ENCODE assay signal across 19 cellular contexts in the genomic region with DNA sequence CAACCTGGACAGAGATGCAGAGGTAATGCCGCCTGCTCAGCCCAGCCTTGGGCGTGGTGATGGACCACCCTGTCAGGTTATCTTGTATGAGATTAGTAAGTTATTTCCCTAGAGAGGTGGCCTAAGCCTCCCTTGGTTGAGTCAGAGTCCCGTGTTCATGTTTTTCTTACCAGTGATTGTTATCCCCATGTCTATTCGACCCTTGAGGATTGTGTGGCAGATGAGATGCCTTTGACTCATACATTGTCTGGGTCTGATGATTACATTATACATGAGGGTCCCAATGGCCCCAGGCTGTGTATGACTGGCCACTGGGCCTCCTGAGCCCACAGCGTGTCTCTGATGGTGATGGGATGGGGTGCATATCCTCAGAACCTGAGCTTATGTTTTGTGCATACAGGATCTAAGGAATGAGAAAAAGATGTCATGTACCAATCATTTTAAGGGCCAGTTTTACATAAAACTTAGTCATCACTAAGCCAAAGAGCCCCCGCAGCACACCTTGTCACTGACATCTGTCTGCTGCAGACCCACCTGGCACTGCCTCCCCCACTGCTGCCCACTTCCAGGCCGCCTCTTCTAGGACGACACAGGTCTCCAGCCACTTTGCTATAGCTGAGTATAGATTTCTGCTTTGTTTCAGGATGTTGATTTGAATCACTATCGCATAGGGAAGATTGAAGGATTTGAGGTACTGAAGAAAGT. TPM values are rescaled to one million over a fixed set of nuclear protein-coding genes. Genes with fewer than 3 reads are reported as not detected.
A peak's percentile ranks its signal among the peaks of the same experiment; 100 is the strongest.
DNase-seq lines count a peak whose midpoint lies in the region; ATAC-seq and TF ChIP-seq lines count a peak whose summit lies in the region.
"Had no signal": no experiment of that assay in that cellular context is flagged by ENCODE, and none has a peak within 500 bp of the region (broad histone marks: within the 10 kb centered on the region; RNA-seq: fewer than 3 reads in every experiment).

No MANE protein-coding gene starts in this region.

- in situ Hi-C loops in GM23248 (cut with MboI): no loop called here

- H3K36me3 ChIP-seq in GM23248 (ENCODE audit: low read depth): no peaks in the 10 kb centered on the region
- peaks cover 31% of the 10 kb centered on the region for H3K36me3 ChIP-seq in skeletal muscle satellite cell (ENCODE audit: insufficient read depth, low read length)
- H3K36me3 ChIP-seq: neural progenitor cell had no signal

- no peak for TF ChIP-seq CTCF in activated B cell treated with CpG ODN at 0.5 μM for 24 hours (IDR thresholded peaks at IDR 0.05)
- no peak for TF ChIP-seq CTCF in fibroblast of pulmonary artery (IDR thresholded peaks at IDR 0.05; ENCODE audit: low read length, missing control alignments)

- H3K27me3 ChIP-seq in GM23248 (replicated peaks; ENCODE audit: insufficient read depth) (no peaks in the 10 kb centered on the region), skeletal muscle satellite cell (ENCODE audit: control insufficient read depth, insufficient read depth, low read length) (no peaks in the 10 kb centered on the region)
- H3K27me3 ChIP-seq: heart right ventricle, neural progenitor cell had no signal

- H3K9ac ChIP-seq in GM23248 (no peak overlapping the region), skeletal muscle satellite cell (ENCODE audit: low read depth, low read length) (no peak overlapping the region)
- H3K9ac ChIP-seq: neural progenitor cell, SK-N-SH had no signal

- H3K4me3 ChIP-seq in GM23248: no peak overlapping the region
- H3K4me3 ChIP-seq in fibroblast of pulmonary artery (replicated peaks; ENCODE audit: low read depth, low read length): no peak overlapping the region
- no peak overlapping the region for H3K4me3 ChIP-seq in skeletal muscle satellite cell (ENCODE audit: low read length)
- H3K4me3 ChIP-seq: GM12878, heart right ventricle, neural progenitor cell had no signal

- H3K4me3 Mint-ChIP-seq in activated B cell treated with CpG ODN at 0.5 μM for 24 hours: no peak overlapping the region
- H3K4me3 Mint-ChIP-seq: IgD-negative memory B cell, neural progenitor cell had no signal

- H2AFZ ChIP-seq in GM23248: no peak overlapping the region
- H2AFZ ChIP-seq: neural progenitor cell had no signal

- CTCF ChIA-PET in activated B cell treated with CpG ODN at 0.5 μM for 24 hours (lab: Charles Lee): no interaction called here

- H3K4me2 ChIP-seq in GM23248 (ENCODE audit: unreplicated experiment): peak overlapping the region; percentile 15
- H3K4me2 ChIP-seq in skeletal muscle satellite cell (ENCODE audit: low read length): peak overlapping the region; percentile 37
- H3K4me2 ChIP-seq: neural progenitor cell, SK-N-SH had no signal

- H3K9me3 ChIP-seq in GM23248 (ENCODE audit: low read depth) (no peaks in the 10 kb centered on the region), skeletal muscle satellite cell (replicated peaks; ENCODE audit: low read length) (no peaks in the 10 kb centered on the region)
- H3K9me3 ChIP-seq: heart right ventricle, SK-N-SH had no signal

- H3K36me3 Mint-ChIP-seq in activated B cell treated with CpG ODN at 0.5 μM for 24 hours (ENCODE audit: low read depth): peaks cover 73% of the 10 kb centered on the region

- no peak overlapping the region for H3K27ac Mint-ChIP-seq in activated B cell treated with CpG ODN at 0.5 μM for 24 hours
- H3K27ac Mint-ChIP-seq: neural progenitor cell had no signal

- H4K20me1 ChIP-seq in GM23248 (ENCODE audit: insufficient read depth): no peaks in the 10 kb centered on the region

- H3K79me2 ChIP-seq in GM23248 (ENCODE audit: insufficient read depth): 0 out of 2 replicates have a peak, but pooled peaks cover under 1% of the 10 kb centered on the region

- H3K9me3 Mint-ChIP-seq in activated B cell treated with CpG ODN at 0.5 μM for 24 hours: no peaks in the 10 kb centered on the region
- H3K9me3 Mint-ChIP-seq: IgD-negative memory B cell, neural progenitor cell had no signal

- H3K4me1 ChIP-seq in GM23248 (ENCODE audit: insufficient read depth) (peaks cover 45% of the 10 kb centered on the region), skeletal muscle satellite cell (ENCODE audit: control insufficient read depth, insufficient read depth, low read length) (peaks cover 44% of the 10 kb centered on the region)
- H3K4me1 ChIP-seq: neural progenitor cell had no signal

- intact Hi-C loops in activated B cell treated with CpG ODN at 0.5 μM for 24 hours (cut with micrococcal nuclease): loop anchor here (10.0 kb wide), 1 partner anchor 457 kb away; no protein-coding TSS in a partner anchor

- H3K27me3 Mint-ChIP-seq in activated B cell treated with CpG ODN at 0.5 μM for 24 hours: no peaks in the 10 kb centered on the region
- H3K27me3 Mint-ChIP-seq: IgD-negative memory B cell had no signal

- WGBS in GM23248 (ENCODE audit: low coverage in 1 of 2, low lambda C conversion rate in 2 of 2, missing lambda C conversion rate in 2 of 2), 2 experiments: 52 to 59% methylated on average over 9 of the region's 9 CpGs

- peak; percentile 68 for DNase-seq in GM23248
- no peak for DNase-seq in activated B cell treated with CpG ODN at 0.5 μM for 24 hours
- DNase-seq in fibroblast of pulmonary artery (ENCODE audit: low read depth): peak; percentile 37
- DNase-seq in NCI-H2171 (lab: John Stamatoyannopoulos, UW): no peak
- DNase-seq: activated CD4-positive, alpha-beta T cell treated with anti-CD3 and anti-CD28 coated beads for 4 hours; activated CD8-positive, alpha-beta memory T cell treated with anti-CD3 and anti-CD28 coated beads, Interleukin-2, amount 50 U/mL, for 4 hours; activated naive CD4-positive, alpha-beta T cell treated with Interleukin-2 at 50 U/mL for 16 hours; GDM1; heart right ventricle; NCI-H2107; NCI-H526; retina; SK-N-SH had no signal

- H3F3A ChIP-seq in GM23248 (ENCODE audit: insufficient read depth): peaks cover 40% of the 10 kb centered on the region

- no peaks in the 10 kb centered on the region for H3K9me2 ChIP-seq in GM23248 (ENCODE audit: insufficient read depth)
- H3K9me2 ChIP-seq: SK-N-SH had no signal

- peaks cover 16% of the 10 kb centered on the region for H3K4me1 Mint-ChIP-seq in activated B cell treated with CpG ODN at 0.5 μM for 24 hours

- H3K27ac ChIP-seq in GM23248: no peak overlapping the region
- H3K27ac ChIP-seq: heart right ventricle, neural progenitor cell had no signal

- peak; percentile 81 for ATAC-seq in activated B cell treated with CpG ODN at 0.5 μM for 24 hours (ENCODE audit: low read depth)
- no peak for ATAC-seq in GM21723 (IDR thresholded peaks at IDR 0.05; ENCODE audit: unreplicated experiment)
- no peak for ATAC-seq in HG03442 (IDR thresholded peaks at IDR 0.05; ENCODE audit: unreplicated experiment)
- ATAC-seq: GM12878, heart right ventricle had no signal

- POLR2A ChIA-PET in activated B cell treated with CpG ODN at 0.5 μM for 24 hours (lab: Charles Lee): interaction anchor here (1.6 kb wide), 1 partner anchor 56 kb away, joined by 4 read pairs; the partner anchor contains the start of gene MTERF4

RNA-seq across cellular contexts. Expression of gene PPP1R7, which starts 7.7 kb away (rescaled TPM):
- 44.6 and 53.1 TPM in 2 replicates for total RNA-seq in GM23248 (2014; rRNA removed; shearing (Covaris generic))
- 107 and 110 TPM in 2 replicates for polyA plus RNA-seq in GM23248 (2016; fragmentation: Nextera tagmentation; extraction: Ambion mirVana)
- total RNA-seq in activated B cell treated with CpG ODN at 0.5 μM for 24 hours: 72.0 and 74.5 TPM in 2 replicates
- 59.6 and 78.1 TPM in 2 replicates for total RNA-seq in skeletal muscle satellite cell (2012; rRNA removed)

RNA-seq across cellular contexts. Expression of gene PASK, which starts 8.7 kb away (rescaled TPM):
- 0.38 and 2.1 TPM in 2 replicates for total RNA-seq in GM23248 (2014; rRNA removed; shearing (Covaris generic))
- 0.56 and 0.91 TPM in 2 replicates for polyA plus RNA-seq in GM23248 (2016; fragmentation: Nextera tagmentation; extraction: Ambion mirVana)
- 113 and 150 TPM in 2 replicates for total RNA-seq in activated B cell treated with CpG ODN at 0.5 μM for 24 hours
- 5.7 and 9.4 TPM in 2 replicates for total RNA-seq in skeletal muscle satellite cell (2012; rRNA removed)

RNA-seq across cellular contexts. Expression of gene ANO7, which starts 30.5 kb away (rescaled TPM):
- total RNA-seq in GM23248 (2014; rRNA removed; shearing (Covaris generic)): 0.22 and 0.38 TPM in 2 replicates
- 2.6 TPM in 2 replicates for polyA plus RNA-seq in GM23248 (2016; fragmentation: Nextera tagmentation; extraction: Ambion mirVana)
- 1.2 and 1.5 TPM in 2 replicates for total RNA-seq in activated B cell treated with CpG ODN at 0.5 μM for 24 hours
- total RNA-seq in skeletal muscle satellite cell (2012; rRNA removed): 2.0 and 3.1 TPM in 2 replicates
- polyA plus RNA-seq: IgD-negative memory B cell had no signal

RNA-seq across cellular contexts. Expression of gene MTERF4, which starts 55.9 kb away (rescaled TPM):
- 21.0 and 39.8 TPM in 2 replicates for total RNA-seq in GM23248 (2014; rRNA removed; shearing (Covaris generic))
- 15.1 and 15.8 TPM in 2 replicates for polyA plus RNA-seq in GM23248 (2016; fragmentation: Nextera tagmentation; extraction: Ambion mirVana)
- 99.7 and 122 TPM in 2 replicates for total RNA-seq in activated B cell treated with CpG ODN at 0.5 μM for 24 hours
- total RNA-seq in skeletal muscle satellite cell (2012; rRNA removed): 16.2 and 23.6 TPM in 2 replicates

Comparison
In these comparisons a context has a peak if more than half of its experiments do, and no peak if none do; other contexts are left out.
1. DNase-seq: peak in GM23248 (single experiment) and fibroblast of pulmonary artery (single experiment); none in activated B cell treated with CpG ODN at 0.5 μM for 24 hours (single experiment) and NCI-H2171 (single experiment).
2. RNA of gene PASK, which starts 8.7 kb away (total RNA-seq): 113 to 150 TPM in activated B cell treated with CpG ODN at 0.5 μM for 24 hours; 0.38 to 2.1 TPM in GM23248; every median in the first group is over 10 times any median in the second.